ENCODE assay signal across 21 cellular contexts in genomic region chr22:47160141-47160541, GRCh38.
"Had no signal": no experiment of that assay in that cellular context is flagged by ENCODE, and none has a peak within 500 bp of the region (broad histone marks: within the 10 kb centered on the region; RNA-seq: fewer than 3 reads in every experiment).

No MANE protein-coding gene starts in this region.

- H3K36me3 Mint-ChIP-seq: activated naive CD4-positive, alpha-beta T cell treated with anti-CD3 and anti-CD28 coated beads, Interleukin-2, amount 50 U/mL, for 24 hours; brain had no signal

- ATAC-seq: activated CD4-positive, alpha-beta T cell treated with anti-CD3 and anti-CD28 coated beads for 36 hours; activated CD8-positive, alpha-beta T cell treated with anti-CD3 and anti-CD28 coated beads, Interleukin-2, amount 10 ng/mL, durations not matched to agents 7 days and 5 days; activated naive CD8-positive, alpha-beta T cell treated with anti-CD3 and anti-CD28 coated beads, Interleukin-2, amount 50 U/mL, for 24 hours; K562; T-cell had no signal

- H3K9me3 ChIP-seq: Peyer's patch had no signal

- H3K4me1 ChIP-seq: Peyer's patch had no signal

- H3K27me3 Mint-ChIP-seq: activated CD4-positive, alpha-beta T cell treated with anti-CD3 and anti-CD28 coated beads for 36 hours; activated naive CD4-positive, alpha-beta T cell treated with anti-CD3 and anti-CD28 coated beads, Interleukin-2, amount 50 U/mL, for 24 hours; activated naive CD8-positive, alpha-beta T cell treated with anti-CD3 and anti-CD28 coated beads, Interleukin-2, amount 50 U/mL, for 24 hours; T-cell had no signal

- H3K27ac ChIP-seq: Peyer's patch, SK-N-MC, WERI-Rb-1 had no signal

- H3K4me1 Mint-ChIP-seq: activated CD4-positive, alpha-beta T cell treated with anti-CD3 and anti-CD28 coated beads for 36 hours; activated naive CD4-positive, alpha-beta T cell treated with anti-CD3 and anti-CD28 coated beads, Interleukin-2, amount 50 U/mL, for 24 hours; activated naive CD8-positive, alpha-beta T cell treated with anti-CD3 and anti-CD28 coated beads, Interleukin-2, amount 50 U/mL, for 24 hours had no signal

- H3K27me3 ChIP-seq: Peyer's patch had no signal

- H3K4me3 Mint-ChIP-seq: activated CD4-positive, alpha-beta T cell treated with anti-CD3 and anti-CD28 coated beads for 36 hours; activated CD8-positive, alpha-beta T cell treated with anti-CD3 and anti-CD28 coated beads, Interleukin-2, amount 10 ng/mL, durations not matched to agents 7 days and 5 days; activated naive CD4-positive, alpha-beta T cell treated with anti-CD3 and anti-CD28 coated beads, Interleukin-2, amount 50 U/mL, for 24 hours; activated naive CD8-positive, alpha-beta T cell treated with anti-CD3 and anti-CD28 coated beads, Interleukin-2, amount 50 U/mL, for 24 hours; brain; T-cell had no signal

- H3K9me3 Mint-ChIP-seq: activated naive CD4-positive, alpha-beta T cell treated with anti-CD3 and anti-CD28 coated beads, Interleukin-2, amount 50 U/mL, for 24 hours; activated naive CD8-positive, alpha-beta T cell treated with anti-CD3 and anti-CD28 coated beads, Interleukin-2, amount 50 U/mL, for 24 hours; brain; T-cell had no signal

- H3K4me3 ChIP-seq: K562, Peyer's patch, SK-N-MC had no signal

- H3K36me3 ChIP-seq: WERI-Rb-1 had no signal

- H3K27ac Mint-ChIP-seq: activated CD4-positive, alpha-beta T cell treated with anti-CD3 and anti-CD28 coated beads for 36 hours; activated CD8-positive, alpha-beta T cell treated with anti-CD3 and anti-CD28 coated beads, Interleukin-2, amount 10 ng/mL, durations not matched to agents 7 days and 5 days; activated naive CD4-positive, alpha-beta T cell treated with anti-CD3 and anti-CD28 coated beads, Interleukin-2, amount 50 U/mL, for 24 hours; activated naive CD8-positive, alpha-beta T cell treated with anti-CD3 and anti-CD28 coated beads, Interleukin-2, amount 50 U/mL, for 24 hours; brain; T-cell had no signal

- DNase-seq: activated CD4-positive, alpha-beta T cell treated with anti-CD3 and anti-CD28 coated beads for 36 hours; activated CD8-positive, alpha-beta memory T cell treated with anti-CD3 and anti-CD28 coated beads, Interleukin-2, amount 50 U/mL, for 48 hours; activated CD8-positive, alpha-beta T cell treated with anti-CD3 and anti-CD28 coated beads, Interleukin-2, amount 10 ng/mL, durations not matched to agents 7 days and 5 days; activated naive CD8-positive, alpha-beta T cell treated with anti-CD3 and anti-CD28 coated beads, Interleukin-2, amount 50 U/mL, for 24 hours; activated T-cell treated with anti-CD3 and anti-CD28 coated beads, Interleukin-2, amount 50 U/mL, for 1 hour; amniotic stem cell; Karpas-422; MM.1S; NCI-H1105; NCI-H1436; NCI-H187; NCI-H2081; NCI-H510A treated with DMSO at 0.1 percent for 48 hours; NCI-H69; T-cell; WERI-Rb-1 had no signal
